ENCODE assay signal across 1 cellular context in the genomic region with DNA sequence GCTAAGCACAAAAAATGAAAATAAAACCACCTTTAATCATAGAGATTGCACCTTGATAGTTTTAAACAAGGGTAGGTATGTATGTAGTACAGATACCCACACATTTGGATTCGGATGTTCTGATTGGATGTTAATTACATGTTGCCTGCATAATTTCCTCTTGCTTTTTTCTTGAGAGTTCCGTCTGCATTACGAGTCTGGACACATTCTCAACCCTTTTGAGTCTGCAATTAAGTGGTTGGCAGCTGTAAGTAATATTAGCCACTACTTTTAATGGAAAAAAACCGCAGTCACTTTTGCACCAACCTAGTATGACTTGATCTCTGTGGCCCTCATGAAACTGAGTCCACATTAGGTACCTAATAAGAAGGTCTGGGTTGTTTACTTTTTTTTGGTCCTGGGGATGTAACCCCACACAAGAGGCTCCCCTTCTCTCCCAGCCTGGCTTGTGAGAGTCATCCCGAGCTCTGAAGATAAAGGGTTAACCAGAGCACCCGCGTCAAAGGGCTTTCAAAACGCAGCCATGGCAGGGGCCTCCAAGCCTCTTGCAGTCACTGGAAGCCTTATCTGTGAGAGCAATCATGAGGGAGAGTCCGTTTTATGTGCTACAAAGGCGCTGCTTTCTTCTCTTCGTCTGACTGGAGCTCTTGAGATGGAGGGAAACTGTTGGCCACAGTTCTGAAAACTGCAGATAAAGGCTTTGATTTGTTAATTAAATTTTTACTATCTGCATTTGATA.
TF ChIP-seq lines count a peak whose summit lies in the region.

No MANE protein-coding gene starts in this region.

TF ChIP-seq in HCT116, 20 proteins besides CTCF, POLR2A, EP300 and RAD21 (continued from another document):
- TF ChIP-seq, protein P1, sequence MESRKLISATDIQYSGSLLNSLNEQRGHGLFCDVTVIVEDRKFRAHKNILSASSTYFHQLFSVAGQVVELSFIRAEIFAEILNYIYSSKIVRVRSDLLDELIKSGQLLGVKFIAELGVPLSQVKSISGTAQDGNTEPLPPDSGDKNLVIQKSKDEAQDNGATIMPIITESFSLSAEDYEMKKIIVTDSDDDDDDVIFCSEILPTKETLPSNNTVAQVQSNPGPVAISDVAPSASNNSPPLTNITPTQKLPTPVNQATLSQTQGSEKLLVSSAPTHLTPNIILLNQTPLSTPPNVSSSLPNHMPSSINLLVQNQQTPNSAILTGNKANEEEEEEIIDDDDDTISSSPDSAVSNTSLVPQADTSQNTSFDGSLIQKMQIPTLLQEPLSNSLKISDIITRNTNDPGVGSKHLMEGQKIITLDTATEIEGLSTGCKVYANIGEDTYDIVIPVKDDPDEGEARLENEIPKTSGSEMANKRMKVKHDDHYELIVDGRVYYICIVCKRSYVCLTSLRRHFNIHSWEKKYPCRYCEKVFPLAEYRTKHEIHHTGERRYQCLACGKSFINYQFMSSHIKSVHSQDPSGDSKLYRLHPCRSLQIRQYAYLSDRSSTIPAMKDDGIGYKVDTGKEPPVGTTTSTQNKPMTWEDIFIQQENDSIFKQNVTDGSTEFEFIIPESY (IDR thresholded peaks at IDR 0.05; ENCODE audit: extremely low read depth, insufficient replicate concordance, low read length), result no peak
- TF ChIP-seq CBX3 (IDR thresholded peaks at IDR 0.05; ENCODE audit: low read depth) (no peak), EZH2phosphoT487 (IDR thresholded peaks at IDR 0.05; ENCODE audit: borderline replicate concordance) (no peak), JUND (IDR thresholded peaks at IDR 0.05) (no peak)
